Comparison of ENCODE assay signal across 22 cellular contexts in the genomic region with DNA sequence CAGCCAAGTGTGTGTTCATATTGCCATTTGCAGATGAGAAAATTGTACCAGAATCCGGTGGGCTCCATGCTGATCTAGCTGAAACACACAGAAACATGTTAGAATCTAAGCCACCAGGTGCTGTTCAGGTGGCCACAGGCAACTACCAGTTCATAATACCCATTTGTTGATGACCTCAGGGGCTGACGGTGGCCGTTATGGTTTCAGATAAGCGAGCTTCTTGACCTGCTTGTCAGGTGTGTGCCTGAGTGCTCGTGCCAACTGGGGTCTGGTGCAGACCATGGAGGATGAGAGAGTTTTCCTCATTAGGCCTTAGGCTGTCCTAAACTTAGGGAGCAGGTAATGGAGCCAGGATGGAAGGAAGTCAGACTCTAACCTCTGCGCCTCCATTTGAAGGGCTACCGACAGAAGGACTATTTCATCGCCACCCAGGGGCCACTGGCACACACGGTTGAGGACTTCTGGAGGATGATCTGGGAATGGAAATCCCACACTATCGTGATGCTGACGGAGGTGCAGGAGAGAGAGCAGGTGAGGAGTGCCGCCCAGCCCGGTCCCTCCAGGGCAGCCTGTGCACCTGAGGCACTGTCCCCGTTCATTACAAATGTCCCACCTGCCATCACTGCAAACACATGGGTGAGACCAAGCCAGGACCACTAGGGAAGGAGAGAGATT. TPM values are rescaled to one million over a fixed set of nuclear protein-coding genes. Genes with fewer than 3 reads are reported as not detected.
DNase-seq lines count a peak whose midpoint lies in the region; ATAC-seq, FAIRE-seq and TF ChIP-seq lines count a peak whose summit lies in the region.
"Had no signal": no experiment of that assay in that cellular context is flagged by ENCODE, and none has a peak within 500 bp of the region (broad histone marks: within the 10 kb centered on the region; RNA-seq: fewer than 3 reads in every experiment).

No MANE protein-coding gene starts in this region.

- FAIRE-seq in pancreas (lab: Jason Lieb, UNC), result no peak
- FAIRE-seq: G401.6 had no signal

- H3K4me3 ChIP-seq in transverse colon (no peak overlapping the region), pancreas (no peak overlapping the region)

- intact Hi-C loops in activated CD4-positive, alpha-beta memory T cell treated with anti-CD3 and anti-CD28 coated beads for 36 hours (cut with micrococcal nuclease), result no loop called here
- intact Hi-C loops in dendritic cell treated with granulocyte-macrophage colony-stimulating factor and Interleukin-4, amounts not matched to agents 40 ng/mL and 50 ng/mL, for 4 days (cut with micrococcal nuclease), result no loop called here
- intact Hi-C loops in transverse colon (cut with DNase I; ENCODE audit: low total_unique reads), result no loop called here
- intact Hi-C loops in pancreas (cut with DNase I), result loop anchor here in 1 of 3 donors (10.0 kb wide), 1 partner anchor 82 kb away; no protein-coding TSS in a partner anchor

- H3K27ac ChIP-seq in transverse colon, result no peak overlapping the region
- H3K27ac ChIP-seq in pancreas, result no peak overlapping the region
- H3K27ac ChIP-seq: 22Rv1 had no signal

- no peaks in the 10 kb centered on the region for H3K27me3 ChIP-seq in transverse colon
- no peaks in the 10 kb centered on the region for H3K27me3 ChIP-seq in pancreas

- ATAC-seq in natural killer cell treated with Interleukin-12 subunit alpha and Interleukin-12 subunit beta and Interleukin-15 and Interleukin-18, amount 100 ng/mL, for 72 hours, result no peak
- no peak for ATAC-seq in pancreas

- no peak overlapping the region for H3K27ac Mint-ChIP-seq in activated CD4-positive, alpha-beta memory T cell treated with anti-CD3 and anti-CD28 coated beads for 36 hours
- H3K27ac Mint-ChIP-seq in activated CD4-positive, alpha-beta memory T cell treated with anti-CD3 and anti-CD28 coated beads, Interleukin-2, amount 10 ng/mL, durations not matched to agents 7 days and 5 days, result no peak overlapping the region
- H3K27ac Mint-ChIP-seq in dendritic cell treated with granulocyte-macrophage colony-stimulating factor and Interleukin-4, amounts not matched to agents 40 ng/mL and 50 ng/mL, for 4 days, result peak overlapping the region; percentile 32
- peak overlapping the region; percentile 42 to 82 for H3K27ac Mint-ChIP-seq in natural killer cell treated with Interleukin-12 subunit alpha and Interleukin-12 subunit beta and Interleukin-15 and Interleukin-18, amount 100 ng/mL, for 72 hours
- no peak overlapping the region for H3K27ac Mint-ChIP-seq in mesothelial cell of epicardium

- in situ Hi-C loops in transverse colon (cut with MboI; ENCODE audit: low pct_ligation_motif_present in 1 of 4, low pct_unique_long_range_greater_than_20kb in 1 of 4, low sequenced_read_pairs in 3 of 4), result loop anchor here in 1 of 4 donors (10.0 kb wide), 2 partner anchors 72 to 168 kb away; a partner anchor contains a TSS

- POLR2A ChIA-PET in activated CD4-positive, alpha-beta memory T cell treated with anti-CD3 and anti-CD28 coated beads for 36 hours (lab: Charles Lee), result no interaction called here
- POLR2A ChIA-PET in activated CD4-positive, alpha-beta memory T cell treated with anti-CD3 and anti-CD28 coated beads, Interleukin-2, amount 10 ng/mL, durations not matched to agents 7 days and 5 days (lab: Charles Lee), result interaction anchor here (1.0 to 1.3 kb wide), 2 partner anchors 33 to 53 kb away, joined by 3 read pairs; a partner anchor contains a TSS

- WGBS in transverse colon (ENCODE audit: low coverage in 1 of 2), 2 donors, result 96% methylated on average over 14 of the region's 14 CpGs; no CpG with 5 or more reads in 1 of the 2 donors
- WGBS in pancreas, 2 donors, result 56 to 66% methylated on average over 14 of the region's 14 CpGs

- peak; percentile 0 for DNase-seq in activated CD4-positive, alpha-beta memory T cell treated with anti-CD3 and anti-CD28 coated beads for 36 hours
- no peak for DNase-seq in activated CD4-positive, alpha-beta memory T cell treated with anti-CD3 and anti-CD28 coated beads, Interleukin-2, amount 10 ng/mL, durations not matched to agents 7 days and 5 days
- no peak for DNase-seq in natural killer cell treated with Interleukin-12 subunit alpha and Interleukin-12 subunit beta and Interleukin-15 and Interleukin-18, amount 100 ng/mL, for 72 hours (ENCODE audit: low spot score)
- DNase-seq in transverse colon (peak; percentile 4), mesothelial cell of epicardium (ENCODE audit: low spot score in 2 of 2, unreplicated experiment in 2 of 2) (no peak), pancreas (no peak)
- DNase-seq in stimulated activated CD4-positive, alpha-beta T cell treated with anti-CD3 and anti-CD28 coated beads, Interleukin-2, amount 100 ng/mL, for 48 hours, result no peak
- DNase-seq: AML-193; CD4-positive, CD25-positive, alpha-beta regulatory T cell; COR-L47; DMS 273 treated with DMSO at 0.1 percent for 48 hours; H7; KG1; NCI-H1417; NCI-H187 treated with DMSO at 0.1 percent for 48 hours; NCI-H226; NCI-H524; RPMI8226; SIG-M5 had no signal

- H3K27me3 Mint-ChIP-seq in activated CD4-positive, alpha-beta memory T cell treated with anti-CD3 and anti-CD28 coated beads for 36 hours, result no peaks in the 10 kb centered on the region
- H3K27me3 Mint-ChIP-seq in activated CD4-positive, alpha-beta memory T cell treated with anti-CD3 and anti-CD28 coated beads, Interleukin-2, amount 10 ng/mL, durations not matched to agents 7 days and 5 days, result no peaks in the 10 kb centered on the region
- H3K27me3 Mint-ChIP-seq in dendritic cell treated with granulocyte-macrophage colony-stimulating factor and Interleukin-4, amounts not matched to agents 40 ng/mL and 50 ng/mL, for 4 days, result no peaks in the 10 kb centered on the region
- no peaks in the 10 kb centered on the region for H3K27me3 Mint-ChIP-seq in natural killer cell treated with Interleukin-12 subunit alpha and Interleukin-12 subunit beta and Interleukin-15 and Interleukin-18, amount 100 ng/mL, for 72 hours
- no peaks in the 10 kb centered on the region for H3K27me3 Mint-ChIP-seq in mesothelial cell of epicardium (ENCODE audit: low read depth)
- H3K27me3 Mint-ChIP-seq: CD4-positive, CD25-positive, alpha-beta regulatory T cell had no signal

- CTCF ChIA-PET in activated CD4-positive, alpha-beta memory T cell treated with anti-CD3 and anti-CD28 coated beads for 36 hours (lab: Charles Lee), result interaction anchor here (1.5 to 10.7 kb wide), 2 partner anchors 36 to 166 kb away, joined by 3 to 244 read pairs; a partner anchor contains a TSS
- CTCF ChIA-PET in activated CD4-positive, alpha-beta memory T cell treated with anti-CD3 and anti-CD28 coated beads, Interleukin-2, amount 10 ng/mL, durations not matched to agents 7 days and 5 days (lab: Charles Lee), result interaction anchor here (1.0 to 7.6 kb wide), 4 partner anchors 11 to 57 kb away, joined by 3 to 216 read pairs (median 3); no protein-coding TSS in a partner anchor

- TF ChIP-seq EP300 in transverse colon (IDR thresholded peaks at IDR 0.05; ENCODE audit: low read depth), result no peak

- no peak overlapping the region for H3K4me3 Mint-ChIP-seq in activated CD4-positive, alpha-beta memory T cell treated with anti-CD3 and anti-CD28 coated beads for 36 hours
- H3K4me3 Mint-ChIP-seq in activated CD4-positive, alpha-beta memory T cell treated with anti-CD3 and anti-CD28 coated beads, Interleukin-2, amount 10 ng/mL, durations not matched to agents 7 days and 5 days, result no peak overlapping the region
- no peak overlapping the region for H3K4me3 Mint-ChIP-seq in dendritic cell treated with granulocyte-macrophage colony-stimulating factor and Interleukin-4, amounts not matched to agents 40 ng/mL and 50 ng/mL, for 4 days
- no peak overlapping the region for H3K4me3 Mint-ChIP-seq in natural killer cell treated with Interleukin-12 subunit alpha and Interleukin-12 subunit beta and Interleukin-15 and Interleukin-18, amount 100 ng/mL, for 72 hours
- no peak overlapping the region for H3K4me3 Mint-ChIP-seq in mesothelial cell of epicardium
- H3K4me3 Mint-ChIP-seq: CD4-positive, CD25-positive, alpha-beta regulatory T cell had no signal

- H3K4me1 Mint-ChIP-seq in activated CD4-positive, alpha-beta memory T cell treated with anti-CD3 and anti-CD28 coated beads for 36 hours (ENCODE audit: low read depth), result peaks cover 7% of the 10 kb centered on the region
- H3K4me1 Mint-ChIP-seq in activated CD4-positive, alpha-beta memory T cell treated with anti-CD3 and anti-CD28 coated beads, Interleukin-2, amount 10 ng/mL, durations not matched to agents 7 days and 5 days, result peaks cover 39% of the 10 kb centered on the region
- H3K4me1 Mint-ChIP-seq in dendritic cell treated with granulocyte-macrophage colony-stimulating factor and Interleukin-4, amounts not matched to agents 40 ng/mL and 50 ng/mL, for 4 days (ENCODE audit: low read depth), result peaks cover 65% of the 10 kb centered on the region
- peaks cover 22 to 36% of the 10 kb centered on the region in 2 donors for H3K4me1 Mint-ChIP-seq in natural killer cell treated with Interleukin-12 subunit alpha and Interleukin-12 subunit beta and Interleukin-15 and Interleukin-18, amount 100 ng/mL, for 72 hours (ENCODE audit: low read depth in 2 of 2)
- H3K4me1 Mint-ChIP-seq in mesothelial cell of epicardium, result no peaks in the 10 kb centered on the region

- H3K9me3 Mint-ChIP-seq in activated CD4-positive, alpha-beta memory T cell treated with anti-CD3 and anti-CD28 coated beads for 36 hours, result no peaks in the 10 kb centered on the region
- H3K9me3 Mint-ChIP-seq in activated CD4-positive, alpha-beta memory T cell treated with anti-CD3 and anti-CD28 coated beads, Interleukin-2, amount 10 ng/mL, durations not matched to agents 7 days and 5 days, result no peaks in the 10 kb centered on the region
- H3K9me3 Mint-ChIP-seq in dendritic cell treated with granulocyte-macrophage colony-stimulating factor and Interleukin-4, amounts not matched to agents 40 ng/mL and 50 ng/mL, for 4 days, result no peaks in the 10 kb centered on the region
- H3K9me3 Mint-ChIP-seq in natural killer cell treated with Interleukin-12 subunit alpha and Interleukin-12 subunit beta and Interleukin-15 and Interleukin-18, amount 100 ng/mL, for 72 hours, result no peaks in the 10 kb centered on the region
- H3K9me3 Mint-ChIP-seq in mesothelial cell of epicardium, result peaks cover 9% of the 10 kb centered on the region
- H3K9me3 Mint-ChIP-seq: CD4-positive, CD25-positive, alpha-beta regulatory T cell had no signal

- H3K4me1 ChIP-seq in transverse colon (no peaks in the 10 kb centered on the region), pancreas (no peaks in the 10 kb centered on the region)

- peaks cover 60% of the 10 kb centered on the region for H3K36me3 Mint-ChIP-seq in activated CD4-positive, alpha-beta memory T cell treated with anti-CD3 and anti-CD28 coated beads for 36 hours
- peaks cover 69% of the 10 kb centered on the region for H3K36me3 Mint-ChIP-seq in activated CD4-positive, alpha-beta memory T cell treated with anti-CD3 and anti-CD28 coated beads, Interleukin-2, amount 10 ng/mL, durations not matched to agents 7 days and 5 days (ENCODE audit: low read depth)
- H3K36me3 Mint-ChIP-seq in dendritic cell treated with granulocyte-macrophage colony-stimulating factor and Interleukin-4, amounts not matched to agents 40 ng/mL and 50 ng/mL, for 4 days (ENCODE audit: low read depth), result peaks cover 100% of the 10 kb centered on the region
- H3K36me3 Mint-ChIP-seq in natural killer cell treated with Interleukin-12 subunit alpha and Interleukin-12 subunit beta and Interleukin-15 and Interleukin-18, amount 100 ng/mL, for 72 hours, result peaks cover 26% of the 10 kb centered on the region
- H3K36me3 Mint-ChIP-seq in mesothelial cell of epicardium, result peaks cover 5% of the 10 kb centered on the region

- TF ChIP-seq CTCF in transverse colon (IDR thresholded peaks at IDR 0.05) (no peak), mesothelial cell of epicardium (IDR thresholded peaks at IDR 0.05; ENCODE audit: unreplicated experiment) (no peak), pancreas (IDR thresholded peaks at IDR 0.05) (no peak)

- H3K9me3 ChIP-seq in transverse colon (no peaks in the 10 kb centered on the region), pancreas (no peaks in the 10 kb centered on the region)

- H3K36me3 ChIP-seq in transverse colon (peaks cover 0 to 35% (median 3%) of the 10 kb centered on the region in 4 donors), pancreas (no peaks in the 10 kb centered on the region)

- no peak for TF ChIP-seq POLR2A in transverse colon (IDR thresholded peaks at IDR 0.05)

RNA-seq across cellular contexts. Expression of a gene that starts 53.1 kb away (rescaled TPM):
- 100 to 1,000 TPM; 223 to 241 TPM for total RNA-seq in activated CD4-positive, alpha-beta memory T cell treated with anti-CD3 and anti-CD28 coated beads for 36 hours
- total RNA-seq in activated CD4-positive, alpha-beta memory T cell treated with anti-CD3 and anti-CD28 coated beads, Interleukin-2, amount 10 ng/mL, durations not matched to agents 7 days and 5 days, result 100 to 1,000 TPM; 253 to 272 TPM
- 100 to 1,000 TPM; 141 to 270 TPM for total RNA-seq in natural killer cell treated with Interleukin-12 subunit alpha and Interleukin-12 subunit beta and Interleukin-15 and Interleukin-18, amount 100 ng/mL, for 72 hours
- 10 to 100 TPM in 2 of 4 donors, 1 to 10 TPM in 2; 4.5 to 40.8 (median 8.4) TPM for total RNA-seq in transverse colon
- total RNA-seq in mesothelial cell of epicardium, result 42.8 to 50.9 TPM (median 44.0 TPM) in 3 replicates
- total RNA-seq in pancreas, result 1 to 10 TPM in 2 of 6 donors, under 1 TPM in 4; under 0.01 to 3.1 (median 0.60) TPM
- polyA plus RNA-seq in pancreas, result under 1 TPM; 0.02 to 0.11 TPM

Comparison
In these comparisons a context has a peak if more than half of its experiments do, and no peak if none do; other contexts are left out.
1. DNase-seq: peak in activated CD4-positive, alpha-beta memory T cell treated with anti-CD3 and anti-CD28 coated beads for 36 hours (single experiment) and transverse colon (single experiment); none in activated CD4-positive, alpha-beta memory T cell treated with anti-CD3 and anti-CD28 coated beads, Interleukin-2, amount 10 ng/mL, durations not matched to agents 7 days and 5 days (single experiment), natural killer cell treated with Interleukin-12 subunit alpha and Interleukin-12 subunit beta and Interleukin-15 and Interleukin-18, amount 100 ng/mL, for 72 hours (single experiment), stimulated activated CD4-positive, alpha-beta T cell treated with anti-CD3 and anti-CD28 coated beads, Interleukin-2, amount 100 ng/mL, for 48 hours (0 of 2), mesothelial cell of epicardium (0 of 2) and pancreas (0 of 6).
2. H3K27ac Mint-ChIP-seq: peak in dendritic cell treated with granulocyte-macrophage colony-stimulating factor and Interleukin-4, amounts not matched to agents 40 ng/mL and 50 ng/mL, for 4 days (single experiment) and natural killer cell treated with Interleukin-12 subunit alpha and Interleukin-12 subunit beta and Interleukin-15 and Interleukin-18, amount 100 ng/mL, for 72 hours (2 of 2); none in activated CD4-positive, alpha-beta memory T cell treated with anti-CD3 and anti-CD28 coated beads for 36 hours (single experiment), activated CD4-positive, alpha-beta memory T cell treated with anti-CD3 and anti-CD28 coated beads, Interleukin-2, amount 10 ng/mL, durations not matched to agents 7 days and 5 days (single experiment) and mesothelial cell of epicardium (single experiment).